ENCODE assay signal across 8 cellular contexts in the genomic region with DNA sequence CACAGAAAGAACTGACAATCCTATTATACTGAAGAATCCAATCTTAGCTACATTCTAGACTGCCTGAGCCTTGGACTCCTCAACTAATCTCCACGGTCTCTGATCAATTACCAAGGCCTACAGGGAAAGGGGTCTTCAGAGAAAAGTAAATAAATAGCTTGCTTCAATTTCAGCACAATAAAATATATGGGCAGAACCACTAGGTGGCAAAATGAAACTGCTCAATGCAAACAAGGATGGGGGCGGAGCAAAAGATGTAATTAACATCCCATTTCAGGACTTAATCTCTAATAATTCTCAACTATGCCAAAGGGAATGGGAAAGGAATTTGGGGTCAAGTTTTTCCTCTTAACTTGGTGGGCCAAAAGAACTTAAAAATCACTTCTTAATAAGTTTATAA.
DNase-seq lines count a peak whose midpoint lies in the region; ATAC-seq and TF ChIP-seq lines count a peak whose summit lies in the region.

No MANE protein-coding gene starts in this region.

- ATAC-seq in GM21737 (IDR thresholded peaks at IDR 0.05; ENCODE audit: unreplicated experiment) = no peak

- H3K4me1 ChIP-seq in esophagus muscularis mucosa = peaks cover 0 to 4% (median 0%) of the 10 kb centered on the region in 4 donors

- no peak for TF ChIP-seq POLR2A in esophagus muscularis mucosa (IDR thresholded peaks at IDR 0.05; ENCODE audit: low read depth)

- no peak for TF ChIP-seq EP300 in esophagus muscularis mucosa (IDR thresholded peaks at IDR 0.05)

- no peaks in the 10 kb centered on the region for H3K9me3 ChIP-seq in SK-N-MC (ENCODE audit: low read depth, low read length)
- H3K9me3 ChIP-seq in esophagus muscularis mucosa = peaks cover 0 to 8% (median 0%) of the 10 kb centered on the region in 4 donors

- intact Hi-C loops in esophagus muscularis mucosa (cut with DNase I) = loop anchor here (5.0 to 10.0 kb wide), 2 partner anchors 131 to 294 kb away; a partner anchor contains a TSS

- POLR2A ChIA-PET in HEK293T (lab: Yijun Ruan, JAX) = no interaction called here

- in situ Hi-C loops in G401 (cut with HindIII; ENCODE audit: low sequenced_read_pairs) = no loop called here

- 58% methylated on average over 2 of the region's 2 CpGs for WGBS in esophagus muscularis mucosa

- DNase-seq in NCI-H1417 (lab: John Stamatoyannopoulos, UW) = peak in 2 of 3 experiments; percentile 34 to 71
- no peak for DNase-seq in NCI-H1417 treated with DMSO at 0.1 percent for 48 hours (lab: John Stamatoyannopoulos, UW)
- DNase-seq in HEK293T (ENCODE audit: extremely low spot score) = peak; percentile 25
- peak; percentile 44 for DNase-seq in SK-N-MC (ENCODE audit: low read depth, low spot score)
- DNase-seq in esophagus muscularis mucosa (ENCODE audit: extremely low spot score) = no peak
- peak; percentile 72 for DNase-seq in pons (ENCODE audit: low spot score)
- no peak for DNase-seq in G401 (ENCODE audit: low spot score)

- CTCF ChIA-PET in HEK293T (lab: Yijun Ruan, JAX) = interaction anchor here (0.6 kb wide), 1 partner anchor 28 kb away, joined by 3 read pairs; no protein-coding TSS in a partner anchor

- H3K36me3 ChIP-seq in SK-N-MC (ENCODE audit: insufficient read depth, low read length) (no peaks in the 10 kb centered on the region), esophagus muscularis mucosa (peaks cover 0 to 10% (median under 1%) of the 10 kb centered on the region in 4 donors)

- no peak overlapping the region for H3K9ac ChIP-seq in SK-N-MC (ENCODE audit: insufficient read length)

- no peak overlapping the region for H3K27ac ChIP-seq in SK-N-MC
- H3K27ac ChIP-seq in esophagus muscularis mucosa (replicated peaks in 1 of 4) = no peak overlapping the region

- no peak overlapping the region for H3K4me3 ChIP-seq in SK-N-MC
- H3K4me3 ChIP-seq in esophagus muscularis mucosa = no peak overlapping the region

- H3K27me3 ChIP-seq in esophagus muscularis mucosa = no peaks in the 10 kb centered on the region

- TF ChIP-seq CTCF in esophagus muscularis mucosa (IDR thresholded peaks at IDR 0.05) = peak; percentile 34 to 46 (median 43)

TF ChIP-seq in HEK293T, 16 proteins besides CTCF, POLR2A, EP300 and RAD21:
- TF ChIP-seq CTBP1 (IDR thresholded peaks at IDR 0.05; ENCODE audit: borderline replicate concordance) = no peak
- no peak for TF ChIP-seq ZNF384 (IDR thresholded peaks at IDR 0.05)
- no peak for TF ChIP-seq L3MBTL2 (conservative IDR thresholded peaks at IDR 0.05)
- no peak for TF ChIP-seq LEF1 (IDR thresholded peaks at IDR 0.05; ENCODE audit: borderline replicate concordance)
- no peak for TF ChIP-seq NFRKB (IDR thresholded peaks at IDR 0.05)

Comparison
In these comparisons a context has a peak if more than half of its experiments do, and no peak if none do; other contexts are left out.
1. DNase-seq: peak in NCI-H1417 (2 of 3), HEK293T (single experiment), SK-N-MC (single experiment) and pons (single experiment); none in NCI-H1417 treated with DMSO at 0.1 percent for 48 hours (single experiment), esophagus muscularis mucosa (single experiment) and G401 (single experiment).